In the genomic region with DNA sequence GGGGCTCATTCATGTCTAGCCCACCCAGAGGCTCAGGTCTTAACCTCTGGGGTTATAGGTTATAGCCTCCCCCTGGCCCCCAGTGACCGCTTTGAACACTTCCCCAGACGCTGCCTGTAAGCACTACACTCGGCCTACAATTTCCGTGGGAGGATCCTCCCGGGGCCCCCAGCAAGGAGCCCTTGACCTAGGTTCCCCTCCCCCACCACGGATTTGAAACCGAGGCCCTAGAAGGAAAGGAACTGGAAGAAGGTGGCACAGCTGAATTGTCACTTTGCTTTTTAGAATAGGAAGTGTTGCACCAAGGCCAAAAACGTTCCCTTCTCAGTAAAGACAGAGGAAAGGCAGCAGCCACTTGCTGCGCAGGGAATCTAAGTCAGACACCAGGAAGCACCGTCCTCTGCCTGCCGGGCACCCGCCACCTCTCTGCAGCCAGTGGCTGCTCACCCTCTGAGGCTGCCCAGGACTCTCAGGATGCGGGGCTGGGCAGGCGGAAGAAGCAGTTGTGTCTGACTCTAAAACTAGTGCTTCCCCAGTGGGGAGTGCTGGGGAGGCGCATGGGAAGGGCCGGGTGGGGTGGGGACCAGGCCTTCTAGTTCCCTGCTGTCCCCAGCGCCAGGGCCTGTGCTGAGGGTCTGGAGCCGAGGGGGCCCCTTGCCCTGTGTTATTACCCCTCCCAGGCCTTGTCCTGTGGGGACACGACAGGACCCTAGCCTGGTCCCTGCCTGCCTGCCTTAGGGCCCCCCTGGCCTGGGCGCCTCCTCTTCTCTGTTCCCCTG, we compare ENCODE assay signal across 1 cellular context.
TF ChIP-seq lines count a peak whose summit lies in the region.

No MANE protein-coding gene starts in this region.

TF ChIP-seq in GM12878, 131 proteins besides CTCF, POLR2A, EP300 and RAD21:
- TF ChIP-seq YY1 (IDR thresholded peaks at IDR 0.05; ENCODE audit: low read depth, low read length) (no peak), BRCA1 (IDR thresholded peaks at IDR 0.05; ENCODE audit: low read depth, low read length) (no peak), ZNF207 (IDR thresholded peaks at IDR 0.05; ENCODE audit: borderline replicate concordance) (no peak), ZBED1 (IDR thresholded peaks at IDR 0.05; ENCODE audit: borderline replicate concordance) (no peak), IKZF1 (conservative IDR thresholded peaks at IDR 0.05) (no peak), TBL1XR1 (IDR thresholded peaks at IDR 0.05; ENCODE audit: low read depth, low read length) (no peak), NBN (IDR thresholded peaks at IDR 0.05) (no peak), KDM1A (IDR thresholded peaks at IDR 0.05; ENCODE audit: borderline replicate concordance) (no peak), MXI1 (IDR thresholded peaks at IDR 0.05; ENCODE audit: low read depth, low read length) (no peak), CREM (IDR thresholded peaks at IDR 0.05; ENCODE audit: low read depth) (no peak)
- TF ChIP-seq, protein P1, sequence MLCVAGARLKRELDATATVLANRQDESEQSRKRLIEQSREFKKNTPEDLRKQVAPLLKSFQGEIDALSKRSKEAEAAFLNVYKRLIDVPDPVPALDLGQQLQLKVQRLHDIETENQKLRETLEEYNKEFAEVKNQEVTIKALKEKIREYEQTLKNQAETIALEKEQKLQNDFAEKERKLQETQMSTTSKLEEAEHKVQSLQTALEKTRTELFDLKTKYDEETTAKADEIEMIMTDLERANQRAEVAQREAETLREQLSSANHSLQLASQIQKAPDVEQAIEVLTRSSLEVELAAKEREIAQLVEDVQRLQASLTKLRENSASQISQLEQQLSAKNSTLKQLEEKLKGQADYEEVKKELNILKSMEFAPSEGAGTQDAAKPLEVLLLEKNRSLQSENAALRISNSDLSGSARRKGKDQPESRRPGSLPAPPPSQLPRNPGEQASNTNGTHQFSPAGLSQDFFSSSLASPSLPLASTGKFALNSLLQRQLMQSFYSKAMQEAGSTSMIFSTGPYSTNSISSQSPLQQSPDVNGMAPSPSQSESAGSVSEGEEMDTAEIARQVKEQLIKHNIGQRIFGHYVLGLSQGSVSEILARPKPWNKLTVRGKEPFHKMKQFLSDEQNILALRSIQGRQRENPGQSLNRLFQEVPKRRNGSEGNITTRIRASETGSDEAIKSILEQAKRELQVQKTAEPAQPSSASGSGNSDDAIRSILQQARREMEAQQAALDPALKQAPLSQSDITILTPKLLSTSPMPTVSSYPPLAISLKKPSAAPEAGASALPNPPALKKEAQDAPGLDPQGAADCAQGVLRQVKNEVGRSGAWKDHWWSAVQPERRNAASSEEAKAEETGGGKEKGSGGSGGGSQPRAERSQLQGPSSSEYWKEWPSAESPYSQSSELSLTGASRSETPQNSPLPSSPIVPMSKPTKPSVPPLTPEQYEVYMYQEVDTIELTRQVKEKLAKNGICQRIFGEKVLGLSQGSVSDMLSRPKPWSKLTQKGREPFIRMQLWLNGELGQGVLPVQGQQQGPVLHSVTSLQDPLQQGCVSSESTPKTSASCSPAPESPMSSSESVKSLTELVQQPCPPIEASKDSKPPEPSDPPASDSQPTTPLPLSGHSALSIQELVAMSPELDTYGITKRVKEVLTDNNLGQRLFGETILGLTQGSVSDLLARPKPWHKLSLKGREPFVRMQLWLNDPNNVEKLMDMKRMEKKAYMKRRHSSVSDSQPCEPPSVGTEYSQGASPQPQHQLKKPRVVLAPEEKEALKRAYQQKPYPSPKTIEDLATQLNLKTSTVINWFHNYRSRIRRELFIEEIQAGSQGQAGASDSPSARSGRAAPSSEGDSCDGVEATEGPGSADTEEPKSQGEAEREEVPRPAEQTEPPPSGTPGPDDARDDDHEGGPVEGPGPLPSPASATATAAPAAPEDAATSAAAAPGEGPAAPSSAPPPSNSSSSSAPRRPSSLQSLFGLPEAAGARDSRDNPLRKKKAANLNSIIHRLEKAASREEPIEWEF (IDR thresholded peaks at IDR 0.05; ENCODE audit: insufficient replicate concordance, low read depth, low read length) = no peak
- TF ChIP-seq, protein P2, sequence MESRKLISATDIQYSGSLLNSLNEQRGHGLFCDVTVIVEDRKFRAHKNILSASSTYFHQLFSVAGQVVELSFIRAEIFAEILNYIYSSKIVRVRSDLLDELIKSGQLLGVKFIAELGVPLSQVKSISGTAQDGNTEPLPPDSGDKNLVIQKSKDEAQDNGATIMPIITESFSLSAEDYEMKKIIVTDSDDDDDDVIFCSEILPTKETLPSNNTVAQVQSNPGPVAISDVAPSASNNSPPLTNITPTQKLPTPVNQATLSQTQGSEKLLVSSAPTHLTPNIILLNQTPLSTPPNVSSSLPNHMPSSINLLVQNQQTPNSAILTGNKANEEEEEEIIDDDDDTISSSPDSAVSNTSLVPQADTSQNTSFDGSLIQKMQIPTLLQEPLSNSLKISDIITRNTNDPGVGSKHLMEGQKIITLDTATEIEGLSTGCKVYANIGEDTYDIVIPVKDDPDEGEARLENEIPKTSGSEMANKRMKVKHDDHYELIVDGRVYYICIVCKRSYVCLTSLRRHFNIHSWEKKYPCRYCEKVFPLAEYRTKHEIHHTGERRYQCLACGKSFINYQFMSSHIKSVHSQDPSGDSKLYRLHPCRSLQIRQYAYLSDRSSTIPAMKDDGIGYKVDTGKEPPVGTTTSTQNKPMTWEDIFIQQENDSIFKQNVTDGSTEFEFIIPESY (IDR thresholded peaks at IDR 0.05) = no peak
- TF ChIP-seq, protein P3, sequence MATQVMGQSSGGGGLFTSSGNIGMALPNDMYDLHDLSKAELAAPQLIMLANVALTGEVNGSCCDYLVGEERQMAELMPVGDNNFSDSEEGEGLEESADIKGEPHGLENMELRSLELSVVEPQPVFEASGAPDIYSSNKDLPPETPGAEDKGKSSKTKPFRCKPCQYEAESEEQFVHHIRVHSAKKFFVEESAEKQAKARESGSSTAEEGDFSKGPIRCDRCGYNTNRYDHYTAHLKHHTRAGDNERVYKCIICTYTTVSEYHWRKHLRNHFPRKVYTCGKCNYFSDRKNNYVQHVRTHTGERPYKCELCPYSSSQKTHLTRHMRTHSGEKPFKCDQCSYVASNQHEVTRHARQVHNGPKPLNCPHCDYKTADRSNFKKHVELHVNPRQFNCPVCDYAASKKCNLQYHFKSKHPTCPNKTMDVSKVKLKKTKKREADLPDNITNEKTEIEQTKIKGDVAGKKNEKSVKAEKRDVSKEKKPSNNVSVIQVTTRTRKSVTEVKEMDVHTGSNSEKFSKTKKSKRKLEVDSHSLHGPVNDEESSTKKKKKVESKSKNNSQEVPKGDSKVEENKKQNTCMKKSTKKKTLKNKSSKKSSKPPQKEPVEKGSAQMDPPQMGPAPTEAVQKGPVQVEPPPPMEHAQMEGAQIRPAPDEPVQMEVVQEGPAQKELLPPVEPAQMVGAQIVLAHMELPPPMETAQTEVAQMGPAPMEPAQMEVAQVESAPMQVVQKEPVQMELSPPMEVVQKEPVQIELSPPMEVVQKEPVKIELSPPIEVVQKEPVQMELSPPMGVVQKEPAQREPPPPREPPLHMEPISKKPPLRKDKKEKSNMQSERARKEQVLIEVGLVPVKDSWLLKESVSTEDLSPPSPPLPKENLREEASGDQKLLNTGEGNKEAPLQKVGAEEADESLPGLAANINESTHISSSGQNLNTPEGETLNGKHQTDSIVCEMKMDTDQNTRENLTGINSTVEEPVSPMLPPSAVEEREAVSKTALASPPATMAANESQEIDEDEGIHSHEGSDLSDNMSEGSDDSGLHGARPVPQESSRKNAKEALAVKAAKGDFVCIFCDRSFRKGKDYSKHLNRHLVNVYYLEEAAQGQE (IDR thresholded peaks at IDR 0.05; ENCODE audit: low read depth, low read length) = no peak
- TF ChIP-seq, protein P4, sequence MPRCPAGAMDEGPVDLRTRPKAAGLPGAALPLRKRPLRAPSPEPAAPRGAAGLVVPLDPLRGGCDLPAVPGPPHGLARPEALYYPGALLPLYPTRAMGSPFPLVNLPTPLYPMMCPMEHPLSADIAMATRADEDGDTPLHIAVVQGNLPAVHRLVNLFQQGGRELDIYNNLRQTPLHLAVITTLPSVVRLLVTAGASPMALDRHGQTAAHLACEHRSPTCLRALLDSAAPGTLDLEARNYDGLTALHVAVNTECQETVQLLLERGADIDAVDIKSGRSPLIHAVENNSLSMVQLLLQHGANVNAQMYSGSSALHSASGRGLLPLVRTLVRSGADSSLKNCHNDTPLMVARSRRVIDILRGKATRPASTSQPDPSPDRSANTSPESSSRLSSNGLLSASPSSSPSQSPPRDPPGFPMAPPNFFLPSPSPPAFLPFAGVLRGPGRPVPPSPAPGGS (IDR thresholded peaks at IDR 0.05; ENCODE audit: borderline replicate concordance, insufficient read depth, low read depth, low read length, poor library complexity, severe bottlenecking) = no peak
